In genomic region chr22:29917052-29917902, GRCh38 we compare ENCODE assay signal across 18 cellular contexts. TPM values are rescaled to one million over a fixed set of nuclear protein-coding genes. Genes with fewer than 3 reads are reported as not detected.
DNase-seq lines count a peak whose midpoint lies in the region; ATAC-seq, FAIRE-seq and TF ChIP-seq lines count a peak whose summit lies in the region.
"Had no signal": no experiment of that assay in that cellular context is flagged by ENCODE, and none has a peak within 500 bp of the region (broad histone marks: within the 10 kb centered on the region; RNA-seq: fewer than 3 reads in every experiment).

No MANE protein-coding gene starts in this region.

- H3K9me2 ChIP-seq in PC-9 (ENCODE audit: insufficient read depth) = peaks cover 4% of the 10 kb centered on the region; the same call in 1 of the 2 replicates

- peaks cover 3% of the 10 kb centered on the region; the same call in 1 of the 2 replicates for H3K79me1 ChIP-seq in H1 (ENCODE audit: low read depth, low read length)

- H3K23ac ChIP-seq in H1 (ENCODE audit: insufficient read length) = no peak overlapping the region

- TF ChIP-seq CTCF in H1 (IDR thresholded peaks at IDR 0.05; ENCODE audit: control extremely low read depth in 1 of 3, insufficient read depth in 1 of 3, low read depth in 1 of 3, low read length in 3 of 3) (no peak), liver (IDR thresholded peaks at IDR 0.05; ENCODE audit: low read depth, low read length, missing input control) (no peak), PC-9 (conservative IDR thresholded peaks at IDR 0.05) (no peak)

- no peak overlapping the region for H4K91ac ChIP-seq in H1 (replicated peaks; ENCODE audit: insufficient read length, low read length)

- H3K27ac ChIP-seq in H1 (ENCODE audit: low read depth, low read length) = no peak overlapping the region
- peak overlapping the region in 1 of 2 donors; percentile 28 for H3K27ac ChIP-seq in liver (ENCODE audit: low read depth in 1 of 2, low read length in 2 of 2)
- H3K27ac ChIP-seq in aorta (ENCODE audit: low read depth in 1 of 2, low read length in 2 of 2) = no peak overlapping the region
- no peak overlapping the region for H3K27ac ChIP-seq in PC-9
- H3K27ac ChIP-seq: hepatocyte, upper lobe of left lung had no signal

- 50% methylated on average over 4 of the region's 4 CpGs; no CpG with 5 or more reads in 1 of the 2 experiments for WGBS in H1 (ENCODE audit: extremely low coverage in 1 of 2, insufficient coverage in 1 of 2, insufficient read length in 1 of 2, insufficient replicate concordance in 2 of 2, low coverage in 1 of 2, low lambda C conversion rate in 2 of 2, missing lambda C conversion rate in 1 of 2), 2 experiments
- WGBS in liver = 21% methylated on average over 4 of the region's 4 CpGs
- WGBS in aorta, 2 donors = 4 to 10% methylated on average over 4 of the region's 4 CpGs

- no peaks in the 10 kb centered on the region for H3K9me3 Mint-ChIP-seq in activated naive CD4-positive, alpha-beta T cell treated with anti-CD3 and anti-CD28 coated beads, Interleukin-2, amount 50 U/mL, for 24 hours

- no peaks in the 10 kb centered on the region for H3K36me3 ChIP-seq in H1 (ENCODE audit: control insufficient read depth in 2 of 4, insufficient read depth in 4 of 4, low read length in 3 of 4)
- no peaks in the 10 kb centered on the region for H3K36me3 ChIP-seq in liver (ENCODE audit: control insufficient read depth in 4 of 4, insufficient read depth in 3 of 4, low read depth in 1 of 4, low read length in 3 of 4)
- H3K36me3 ChIP-seq in aorta (ENCODE audit: control insufficient read depth in 1 of 2, insufficient read depth in 2 of 2, low read length in 1 of 2) = no peaks in the 10 kb centered on the region
- no peaks in the 10 kb centered on the region for H3K36me3 ChIP-seq in PC-9 (ENCODE audit: low read depth)
- H3K36me3 ChIP-seq: upper lobe of left lung had no signal

- H2AFZ ChIP-seq in H1 (ENCODE audit: low read length) = no peak overlapping the region
- no peak overlapping the region for H2AFZ ChIP-seq in PC-9
- H2AFZ ChIP-seq: hepatocyte had no signal

- H3K23me2 ChIP-seq in H1 (ENCODE audit: low read depth, low read length) = no peaks in the 10 kb centered on the region

- H2BK12ac ChIP-seq in H1 (ENCODE audit: low read depth, low read length) = no peak overlapping the region

- peak; percentile 82 for ATAC-seq in aorta (ENCODE audit: low FRiP score)
- ATAC-seq in T-helper 17 cell = no peak
- ATAC-seq: activated CD8-positive, alpha-beta memory T cell treated with anti-CD3 and anti-CD28 coated beads, Interleukin-2, amount 10 ng/mL, durations not matched to agents 7 days and 5 days; left colon had no signal

- H3K4ac ChIP-seq in H1 (replicated peaks; ENCODE audit: insufficient read length, low read depth, low read length) = no peak overlapping the region

- POLR2A ChIA-PET in H1 (lab: Charles Lee; ENCODE audit: partially characterized antibody) = no interaction called here
- POLR2A ChIA-PET in PC-9 (lab: Charles Lee; ENCODE audit: unreplicated experiment) = interaction anchor here (0.7 kb wide), 1 partner anchor 10 kb away, joined by 3 read pairs; no protein-coding TSS in a partner anchor

- H3K4me1 ChIP-seq in H1 (replicated peaks in 1 of 4; ENCODE audit: control insufficient read depth in 3 of 4, insufficient read depth in 4 of 4, low read length in 3 of 4) (peaks cover 6 to 22% (median 8%) of the 10 kb centered on the region in 4 experiments; a peak in 5 of 7 replicates), liver (ENCODE audit: control insufficient read depth in 4 of 4, insufficient read depth in 4 of 4, low read length in 3 of 4) (peaks cover 9 to 30% (median 28%) of the 10 kb centered on the region in 4 donors), aorta (ENCODE audit: control insufficient read depth in 1 of 2, insufficient read depth in 2 of 2, low read length in 2 of 2) (peaks cover 2 to 8% of the 10 kb centered on the region in 2 donors), PC-9 (replicated peaks; ENCODE audit: insufficient read depth) (peaks cover 21% of the 10 kb centered on the region)

- peaks cover 81% of the 10 kb centered on the region for H3K4me1 Mint-ChIP-seq in activated naive CD4-positive, alpha-beta T cell treated with anti-CD3 and anti-CD28 coated beads, Interleukin-2, amount 50 U/mL, for 24 hours
- peaks cover 40% of the 10 kb centered on the region for H3K4me1 Mint-ChIP-seq in T-helper 17 cell

- peak overlapping the region; percentile 56 for H4K5ac ChIP-seq in H1 (ENCODE audit: insufficient read length, low read depth, low read length)

- H3K4me2 ChIP-seq in H1 (ENCODE audit: insufficient read depth in 1 of 2, low read depth in 2 of 2, low read length in 2 of 2) (no peak overlapping the region; a peak in 1 of 4 replicates), PC-9 (no peak overlapping the region)
- H3K4me2 ChIP-seq: hepatocyte had no signal

- H4K20me1 ChIP-seq in H1 (replicated peaks in 1 of 2; ENCODE audit: control insufficient read depth in 1 of 2, insufficient read depth in 2 of 2, low read length in 2 of 2) (peaks cover 0 to 5% of the 10 kb centered on the region in 2 experiments), PC-9 (ENCODE audit: insufficient read depth) (peaks cover 32% of the 10 kb centered on the region)

- no peaks in the 10 kb centered on the region for H3K9me3 ChIP-seq in H1 (ENCODE audit: insufficient read depth in 2 of 2, low read depth in 1 of 2, low read length in 1 of 2)
- H3K9me3 ChIP-seq in liver (ENCODE audit: control insufficient read depth in 4 of 4, low read length in 3 of 4) = no peaks in the 10 kb centered on the region
- no peaks in the 10 kb centered on the region for H3K9me3 ChIP-seq in aorta (ENCODE audit: control insufficient read depth, low read length)
- no peaks in the 10 kb centered on the region for H3K9me3 ChIP-seq in T-helper 17 cell (ENCODE audit: control insufficient read depth, low read length, poor library complexity, severe bottlenecking)
- no peaks in the 10 kb centered on the region for H3K9me3 ChIP-seq in PC-9 (ENCODE audit: insufficient read depth, low read depth)
- H3K9me3 ChIP-seq: upper lobe of left lung had no signal

- H2BK5ac ChIP-seq in H1 (ENCODE audit: low read depth, low read length) = no peak overlapping the region

- no peaks in the 10 kb centered on the region for H3K27me3 ChIP-seq in H1 (replicated peaks in 1 of 4; ENCODE audit: control insufficient read depth in 3 of 4, extremely low read depth in 1 of 4, insufficient read depth in 3 of 4, low read length in 3 of 4)
- no peaks in the 10 kb centered on the region for H3K27me3 ChIP-seq in liver (ENCODE audit: control insufficient read depth in 4 of 4, insufficient read depth in 4 of 4, low read length in 3 of 4)
- no peaks in the 10 kb centered on the region for H3K27me3 ChIP-seq in aorta (ENCODE audit: control insufficient read depth in 1 of 2, insufficient read depth in 2 of 2, low read length in 1 of 2)
- no peaks in the 10 kb centered on the region for H3K27me3 ChIP-seq in PC-9 (ENCODE audit: insufficient read depth, low read depth)
- H3K27me3 ChIP-seq: hepatocyte, upper lobe of left lung had no signal

- H3K9ac ChIP-seq in H1 (replicated peaks in 1 of 4; ENCODE audit: extremely low read depth in 1 of 4, low read depth in 3 of 4, low read length in 3 of 4) = no peak overlapping the region
- H3K9ac ChIP-seq in liver (ENCODE audit: low read depth in 1 of 2, low read length in 2 of 2) = no peak overlapping the region

- H3K4me3 ChIP-seq in H1 (ENCODE audit: extremely low read depth in 1 of 4, insufficient read depth in 2 of 4, low read depth in 3 of 4, low read length in 4 of 4) = 0 out of 8 replicates have a peak overlapping the region, but pooled peaks of 1 of the 4 experiments have one; percentile 0
- no peak overlapping the region for H3K4me3 ChIP-seq in liver (ENCODE audit: low read depth in 1 of 3, low read length in 3 of 3)
- H3K4me3 ChIP-seq in aorta (ENCODE audit: low read length in 2 of 2) = no peak overlapping the region
- no peak overlapping the region for H3K4me3 ChIP-seq in PC-9
- H3K4me3 ChIP-seq: hepatocyte, upper lobe of left lung had no signal

- TF ChIP-seq RAD21 in H1 (IDR thresholded peaks at IDR 0.05 in 1 of 2, conservative IDR thresholded peaks at IDR 0.05 in 1 of 2; ENCODE audit: low read depth in 2 of 2, low read length in 2 of 2) = no peak
- peak in 1 of 2 donors; percentile 41 for TF ChIP-seq RAD21 in liver (IDR thresholded peaks at IDR 0.05)

- no TSS peak for BruUV-seq in PC-9 (replicated peaks; lab: Mats Ljungman, UMichigan)

- H2BK120ac ChIP-seq in H1 (replicated peaks; ENCODE audit: low read depth, low read length) = no peak overlapping the region

- H3K27ac Mint-ChIP-seq in activated naive CD4-positive, alpha-beta T cell treated with anti-CD3 and anti-CD28 coated beads, Interleukin-2, amount 50 U/mL, for 24 hours = peak overlapping the region; percentile 11
- no peak overlapping the region for H3K27ac Mint-ChIP-seq in T-helper 17 cell
- H3K27ac Mint-ChIP-seq: activated CD8-positive, alpha-beta memory T cell treated with anti-CD3 and anti-CD28 coated beads, Interleukin-2, amount 10 ng/mL, durations not matched to agents 7 days and 5 days had no signal

- H3K36me3 Mint-ChIP-seq in activated naive CD4-positive, alpha-beta T cell treated with anti-CD3 and anti-CD28 coated beads, Interleukin-2, amount 50 U/mL, for 24 hours = peaks cover 1% of the 10 kb centered on the region
- H3K36me3 Mint-ChIP-seq in T-helper 17 cell (ENCODE audit: low read depth) = no peaks in the 10 kb centered on the region

- no peak overlapping the region for H3K14ac ChIP-seq in H1 (ENCODE audit: insufficient read length)

- peaks cover 4% of the 10 kb centered on the region for H3F3A ChIP-seq in PC-9 (ENCODE audit: insufficient read depth, low read depth)

- no peak overlapping the region for H3K4me3 Mint-ChIP-seq in activated naive CD4-positive, alpha-beta T cell treated with anti-CD3 and anti-CD28 coated beads, Interleukin-2, amount 50 U/mL, for 24 hours
- H3K4me3 Mint-ChIP-seq in T-helper 17 cell = no peak overlapping the region
- H3K4me3 Mint-ChIP-seq: activated CD8-positive, alpha-beta memory T cell treated with anti-CD3 and anti-CD28 coated beads, Interleukin-2, amount 10 ng/mL, durations not matched to agents 7 days and 5 days had no signal

- no peak overlapping the region for H3K56ac ChIP-seq in H1 (replicated peaks; ENCODE audit: insufficient read length, low read depth, low read length)

- peaks cover 0 to 76% of the 10 kb centered on the region in 2 experiments; a peak in 2 of 4 replicates for H3K79me2 ChIP-seq in H1 (ENCODE audit: control insufficient read depth in 1 of 2, insufficient read depth in 2 of 2, low read length in 2 of 2)
- peaks cover 98% of the 10 kb centered on the region for H3K79me2 ChIP-seq in PC-9 (ENCODE audit: low read depth)

- H2BK20ac ChIP-seq in H1 (ENCODE audit: low read length) = no peak overlapping the region

- FAIRE-seq in H1 (lab: Jason Lieb, UNC) = peak; percentile 36
- FAIRE-seq: A204.1 had no signal

- CTCF ChIA-PET in H1 (lab: Charles Lee; ENCODE audit: partially characterized antibody) = interaction anchor here (2.0 kb wide), 1 partner anchor 88 kb away, joined by 6 read pairs; no protein-coding TSS in a partner anchor
- CTCF ChIA-PET in PC-9 (lab: Charles Lee) = no interaction called here

- H4K8ac ChIP-seq in H1 (ENCODE audit: extremely low read depth, insufficient read depth, low read length) = no peak overlapping the region

- H2AK5ac ChIP-seq in H1 (ENCODE audit: low read depth, low read length) = no peak overlapping the region

- intact Hi-C loops in aorta (cut with DNase I) (no loop called here), PC-9 (cut with micrococcal nuclease; ENCODE audit: unreplicated experiment) (no loop called here)

- H3K27me3 Mint-ChIP-seq in activated naive CD4-positive, alpha-beta T cell treated with anti-CD3 and anti-CD28 coated beads, Interleukin-2, amount 50 U/mL, for 24 hours = no peaks in the 10 kb centered on the region
- no peaks in the 10 kb centered on the region for H3K27me3 Mint-ChIP-seq in T-helper 17 cell
- H3K27me3 Mint-ChIP-seq: activated CD8-positive, alpha-beta memory T cell treated with anti-CD3 and anti-CD28 coated beads, Interleukin-2, amount 10 ng/mL, durations not matched to agents 7 days and 5 days had no signal

- TF ChIP-seq EP300 in H1 (IDR thresholded peaks at IDR 0.05; ENCODE audit: borderline replicate concordance in 1 of 2, low read depth in 2 of 2, low read length in 2 of 2) = no peak

- no peak for TF ChIP-seq POLR2A in H1 (IDR thresholded peaks at IDR 0.05; ENCODE audit: control extremely low read depth in 1 of 2, low read depth in 2 of 2, low read length in 2 of 2)

- no peak for DNase-seq in activated naive CD4-positive, alpha-beta T cell (lab: John Stamatoyannopoulos, UW)
- DNase-seq in H1 (ENCODE audit: low read depth in 1 of 2, low spot score in 2 of 2) (no peak), aorta (no peak), T-helper 17 cell (no peak), PC-9 (no peak), AML-193 (lab: John Stamatoyannopoulos, UW) (no peak)
- DNase-seq: activated CD8-positive, alpha-beta memory T cell treated with anti-CD3 and anti-CD28 coated beads, Interleukin-2, amount 10 ng/mL, durations not matched to agents 7 days and 5 days; activated naive CD4-positive, alpha-beta T cell treated with Interleukin-2 at 50 U/mL for 16 hours; central memory CD4-positive, alpha-beta T cell; COR-L47; left colon; NCI-H446 treated with DMSO at 0.1 percent for 48 hours; stimulated activated CD4-positive, alpha-beta T cell treated with anti-CD3 and anti-CD28 coated beads, Interleukin-2, amount 100 ng/mL, for 48 hours; upper lobe of left lung had no signal

- H3K18ac ChIP-seq in H1 (ENCODE audit: extremely low read depth, low read length) = no peak overlapping the region

- no peak overlapping the region for H2BK15ac ChIP-seq in H1 (ENCODE audit: low read length)

RNA-seq across cellular contexts. Expression of gene MTMR3, which starts 34.3 kb away (rescaled TPM):
- 18.5 and 20.2 TPM in 2 replicates for total RNA-seq in H1 (2021; fragmentation: NEBNext Ultra II Directional; extraction: Animal tissue kit (Norgen Biotek cat#: 25700))
- polyA plus RNA-seq in H1 (2011; rRNA removed) = 16.9 and 23.4 TPM in 2 replicates
- 18.1 TPM for polyA plus RNA-seq in H1 (2011; cell fraction: cytosol; rRNA removed)
- polyA plus RNA-seq in H1 (2011; cell fraction: nucleus; rRNA removed) = 88.0 TPM
- polyA plus RNA-seq in H1 (2012, experiment 1 of 2) = 10.5 to 13.3 TPM (median 12.5 TPM) in 4 replicates
- 1.7 TPM for polyA plus RNA-seq in H1 (2012, experiment 2 of 2)
- polyA plus RNA-seq in H1 (2013, experiment 1 of 2) = 6.5 TPM
- 6.1 TPM for polyA plus RNA-seq in H1 (2013, experiment 2 of 2)
- 39.9 and 47.3 TPM in 2 replicates for polyA minus RNA-seq in H1 (2011; rRNA and poly(A)+ RNA removed)
- 14.8 TPM for polyA minus RNA-seq in H1 (2011; cell fraction: cytosol; rRNA and poly(A)+ RNA removed)
- polyA minus RNA-seq in H1 (2011; cell fraction: nucleus; rRNA and poly(A)+ RNA removed) = 35.2 TPM
- 10 to 100 TPM; 27.0 to 38.8 TPM for total RNA-seq in liver
- 1 to 10 TPM; 6.0 to 7.2 TPM for polyA plus RNA-seq in liver
- total RNA-seq in aorta = 10 to 100 TPM; 52.7 to 65.3 TPM
- 10 to 100 TPM in 1 of 2 donors, 1 to 10 TPM in 1; 5.3 to 21.6 TPM for polyA plus RNA-seq in aorta
- 10 to 100 TPM; 53.9 to 55.7 TPM for total RNA-seq in T-helper 17 cell
- 28.1 and 31.1 TPM in 2 replicates for total RNA-seq in PC-9 (2021)
